In genomic region chr3:140131895-140132294, GRCh38 we compare ENCODE assay signal across 19 cellular contexts.
"Had no signal": no experiment of that assay in that cellular context is flagged by ENCODE, and none has a peak within 500 bp of the region (broad histone marks: within the 10 kb centered on the region; RNA-seq: fewer than 3 reads in every experiment).

No MANE protein-coding gene starts in this region.

- ATAC-seq: K562 had no signal

- H3K4me3 Mint-ChIP-seq: IgD-negative memory B cell had no signal

- DNase-seq: Kasumi-1, MM.1S, NCI-H1092 treated with DMSO at 0.1 percent for 48 hours, NCI-H1436, NCI-H1694 treated with DMSO at 0.1 percent for 48 hours, NCI-H1930, NCI-H2081, NCI-H2107, NCI-H2227 treated with DMSO at 0.1 percent for 48 hours, NCI-H526 treated with DMSO at 0.1 percent for 48 hours, NCI-H748 treated with DMSO at 0.1 percent for 48 hours, Right ventricle myocardium superior, RPMI8226, SIG-M5 had no signal

- H3K4me3 ChIP-seq: K562, SJSA1 had no signal

- H3K9me3 ChIP-seq: SJSA1 had no signal

- H3K27ac Mint-ChIP-seq: IgD-negative memory B cell had no signal

- H3K27me3 Mint-ChIP-seq: IgD-negative memory B cell had no signal

- H3K9ac ChIP-seq: KMS-11 had no signal

- H3K4me1 ChIP-seq: SJSA1 had no signal

- H3K27ac ChIP-seq: HL-60, KMS-11, SJSA1 had no signal

- H3K4me2 ChIP-seq: KMS-11 had no signal

- H3K27me3 ChIP-seq: SJSA1 had no signal

- H3K9me3 Mint-ChIP-seq: IgD-negative memory B cell had no signal

- H3K4me1 Mint-ChIP-seq: IgD-negative memory B cell had no signal

- H3K36me3 Mint-ChIP-seq: IgD-negative memory B cell had no signal

- H3K36me3 ChIP-seq: SJSA1 had no signal
